In genomic region chr5:1293416-1293996, GRCh38 we compare ENCODE assay signal across 14 cellular contexts. TPM values are rescaled to one million over a fixed set of nuclear protein-coding genes. Genes with fewer than 3 reads are reported as not detected.
DNase-seq lines count a peak whose midpoint lies in the region; FAIRE-seq and TF ChIP-seq lines count a peak whose summit lies in the region.
"Had no signal": no experiment of that assay in that cellular context is flagged by ENCODE, and none has a peak within 500 bp of the region (broad histone marks: within the 10 kb centered on the region; RNA-seq: fewer than 3 reads in every experiment).

No MANE protein-coding gene starts in this region.

- H2AFZ ChIP-seq in astrocyte (ENCODE audit: low read depth, low read length), result no peak overlapping the region

- H3K27me3 ChIP-seq in HL-60 (ENCODE audit: insufficient read depth, poor library complexity, severe bottlenecking) (peaks cover 6% of the 10 kb centered on the region), astrocyte (ENCODE audit: insufficient read depth, low read length) (peaks cover 9% of the 10 kb centered on the region)

- H3K9ac ChIP-seq in astrocyte (ENCODE audit: low read length), result no peak overlapping the region

- H3K9me3 ChIP-seq in astrocyte (ENCODE audit: insufficient read depth, low read depth, low read length), result no peaks in the 10 kb centered on the region
- H3K9me3 ChIP-seq: upper lobe of left lung had no signal

- H3K27ac Mint-ChIP-seq in T-helper 1 cell treated with Interleukin-12 subunit alpha and Interleukin-12 subunit beta and Interleukin-4 antibody, amounts not matched to agents 30 μg/mL and 1 μg/mL, for 36 hours, result no peak overlapping the region
- peak overlapping the region; percentile 80 for H3K27ac Mint-ChIP-seq in astrocyte (ENCODE audit: unreplicated experiment)
- no peak overlapping the region for H3K27ac Mint-ChIP-seq in neural crest cell (ENCODE audit: unreplicated experiment)

- H3K36me3 ChIP-seq in astrocyte (ENCODE audit: insufficient read depth, low read length), result no peaks in the 10 kb centered on the region
- H3K36me3 ChIP-seq: esophagus muscularis mucosa, upper lobe of left lung had no signal

- H3K27ac ChIP-seq in HL-60 (replicated peaks) (no peak overlapping the region), astrocyte (ENCODE audit: low read depth, low read length) (no peak overlapping the region)
- H3K27ac ChIP-seq: esophagus muscularis mucosa, upper lobe of left lung had no signal

- TF ChIP-seq CTCF in HL-60 (IDR thresholded peaks at IDR 0.05; ENCODE audit: insufficient read depth, low read length), result no peak
- no peak for TF ChIP-seq CTCF in astrocyte (IDR thresholded peaks at IDR 0.05; ENCODE audit: insufficient read depth, low read depth, low read length)
- TF ChIP-seq CTCF in neural crest cell (conservative IDR thresholded peaks at IDR 0.05), result no peak

- H3K4me3 Mint-ChIP-seq in T-helper 1 cell treated with Interleukin-12 subunit alpha and Interleukin-12 subunit beta and Interleukin-4 antibody, amounts not matched to agents 30 μg/mL and 1 μg/mL, for 36 hours, result peak overlapping the region; percentile 40
- H3K4me3 Mint-ChIP-seq in astrocyte (ENCODE audit: unreplicated experiment) (peak overlapping the region; percentile 60), neural crest cell (peak overlapping the region; percentile 67)

- H3K4me1 ChIP-seq in astrocyte (ENCODE audit: insufficient read depth, low read length), result no peaks in the 10 kb centered on the region

- peaks cover 5% of the 10 kb centered on the region for H3K4me1 Mint-ChIP-seq in T-helper 1 cell treated with Interleukin-12 subunit alpha and Interleukin-12 subunit beta and Interleukin-4 antibody, amounts not matched to agents 30 μg/mL and 1 μg/mL, for 36 hours (ENCODE audit: low read depth)
- no peaks in the 10 kb centered on the region for H3K4me1 Mint-ChIP-seq in astrocyte (ENCODE audit: low read depth, unreplicated experiment)
- H3K4me1 Mint-ChIP-seq in neural crest cell, result no peaks in the 10 kb centered on the region

- H3K4me2 ChIP-seq in astrocyte (ENCODE audit: low read length), result no peak overlapping the region

- H3K4me3 ChIP-seq in HL-60 (replicated peaks; ENCODE audit: insufficient read depth, low read length), result peak overlapping the region; percentile 36
- no peak overlapping the region for H3K4me3 ChIP-seq in astrocyte (ENCODE audit: insufficient read depth, low read depth, low read length)
- H3K4me3 ChIP-seq: esophagus muscularis mucosa, lung had no signal

- H3K9me3 Mint-ChIP-seq in T-helper 1 cell treated with Interleukin-12 subunit alpha and Interleukin-12 subunit beta and Interleukin-4 antibody, amounts not matched to agents 30 μg/mL and 1 μg/mL, for 36 hours, result peaks cover 2% of the 10 kb centered on the region
- no peaks in the 10 kb centered on the region for H3K9me3 Mint-ChIP-seq in astrocyte (ENCODE audit: unreplicated experiment)
- H3K9me3 Mint-ChIP-seq in neural crest cell, result no peaks in the 10 kb centered on the region

- H3K79me2 ChIP-seq in astrocyte (ENCODE audit: insufficient read depth, low read length), result no peaks in the 10 kb centered on the region

- no peak for FAIRE-seq in astrocyte (lab: Jason Lieb, UNC)
- FAIRE-seq: D721Med had no signal

- no peak for DNase-seq in T-helper 1 cell
- DNase-seq in HL-60 (ENCODE audit: low read depth in 1 of 2, low spot score in 1 of 2), result no peak
- DNase-seq in astrocyte (ENCODE audit: low read depth), result no peak
- DNase-seq in neural crest cell (ENCODE audit: low read depth, low spot score), result no peak
- no peak for DNase-seq in globus pallidus (ENCODE audit: low spot score)
- DNase-seq in Ammon's horn (ENCODE audit: low spot score), result no peak
- DNase-seq in activated CD4-positive, alpha-beta T cell treated with anti-CD3 and anti-CD28 coated beads, Interleukin-2, amount 50 U/mL, for 48 hours, result no peak
- DNase-seq: stimulated activated CD4-positive, alpha-beta T cell treated with anti-CD3 and anti-CD28 coated beads, Interleukin-15, amount 100 ng/mL, for 24 hours had no signal

- no peaks in the 10 kb centered on the region for H4K20me1 ChIP-seq in astrocyte (ENCODE audit: insufficient read depth, low read length)

- peaks cover 2% of the 10 kb centered on the region for H3K36me3 Mint-ChIP-seq in T-helper 1 cell treated with Interleukin-12 subunit alpha and Interleukin-12 subunit beta and Interleukin-4 antibody, amounts not matched to agents 30 μg/mL and 1 μg/mL, for 36 hours (ENCODE audit: low read depth)
- H3K36me3 Mint-ChIP-seq in astrocyte (ENCODE audit: low read depth, unreplicated experiment) (peaks cover 4% of the 10 kb centered on the region), neural crest cell (ENCODE audit: low read depth) (no peaks in the 10 kb centered on the region)

- H3K27me3 Mint-ChIP-seq in T-helper 1 cell treated with Interleukin-12 subunit alpha and Interleukin-12 subunit beta and Interleukin-4 antibody, amounts not matched to agents 30 μg/mL and 1 μg/mL, for 36 hours (ENCODE audit: low read depth), result peaks cover 8% of the 10 kb centered on the region
- peaks cover 36% of the 10 kb centered on the region for H3K27me3 Mint-ChIP-seq in astrocyte (ENCODE audit: low read depth, unreplicated experiment)
- H3K27me3 Mint-ChIP-seq in neural crest cell (ENCODE audit: low read depth), result peaks cover 41% of the 10 kb centered on the region

RNA-seq across cellular contexts. Expression of gene TERT, which starts 1.4 kb away (rescaled TPM):
- 0.10 and 0.50 TPM in 2 replicates for total RNA-seq in astrocyte
- 2.9 and 5.6 TPM in 2 replicates for total RNA-seq in neural crest cell
- total RNA-seq: cardiac septum, esophagus muscularis mucosa, lung had no signal

RNA-seq across cellular contexts. Expression of gene CLPTM1L, which starts 51.4 kb away (rescaled TPM):
- total RNA-seq in astrocyte, result 131 TPM in 2 replicates
- 95.1 and 103 TPM in 2 replicates for total RNA-seq in neural crest cell
